ENCODE assay signal across 10 cellular contexts in genomic region chr4:117700111-117700892, GRCh38.
DNase-seq lines count a peak whose midpoint lies in the region; ATAC-seq and FAIRE-seq lines count a peak whose summit lies in the region.
"Had no signal": no experiment of that assay in that cellular context is flagged by ENCODE, and none has a peak within 500 bp of the region (broad histone marks: within the 10 kb centered on the region; RNA-seq: fewer than 3 reads in every experiment).

No MANE protein-coding gene starts in this region.

- H3K4me3 Mint-ChIP-seq in activated T-helper 1 cell treated with anti-CD3 and anti-CD28 coated beads, Interleukin-12 subunit alpha, Interleukin-12 subunit beta, Interleukin-2, Interleukin-4 antibody, amounts not matched to agents 30 ng/mL and 10 ng/mL and 1 ng/mL, durations not matched to agents 14 hours and 24 hours and 36 hours: no peak overlapping the region
- H3K4me3 Mint-ChIP-seq: activated T-cell treated with anti-CD3 and anti-CD28 coated beads, Interleukin-2, amount 50 U/mL, for 24 hours had no signal

- no peak overlapping the region for H3K27ac Mint-ChIP-seq in activated T-helper 1 cell treated with anti-CD3 and anti-CD28 coated beads, Interleukin-12 subunit alpha, Interleukin-12 subunit beta, Interleukin-2, Interleukin-4 antibody, amounts not matched to agents 30 ng/mL and 10 ng/mL and 1 ng/mL, durations not matched to agents 14 hours and 24 hours and 36 hours
- H3K27ac Mint-ChIP-seq: activated T-cell treated with anti-CD3 and anti-CD28 coated beads, Interleukin-2, amount 50 U/mL, for 24 hours had no signal

- no peak for FAIRE-seq in GM19239 (lab: Jason Lieb, UNC)

- H3K36me3 Mint-ChIP-seq in activated T-helper 1 cell treated with anti-CD3 and anti-CD28 coated beads, Interleukin-12 subunit alpha, Interleukin-12 subunit beta, Interleukin-2, Interleukin-4 antibody, amounts not matched to agents 30 ng/mL and 10 ng/mL and 1 ng/mL, durations not matched to agents 14 hours and 24 hours and 36 hours (ENCODE audit: low read depth): no peaks in the 10 kb centered on the region

- no peaks in the 10 kb centered on the region for H3K27me3 Mint-ChIP-seq in activated T-helper 1 cell treated with anti-CD3 and anti-CD28 coated beads, Interleukin-12 subunit alpha, Interleukin-12 subunit beta, Interleukin-2, Interleukin-4 antibody, amounts not matched to agents 30 ng/mL and 10 ng/mL and 1 ng/mL, durations not matched to agents 14 hours and 24 hours and 36 hours (ENCODE audit: insufficient read depth)
- H3K27me3 Mint-ChIP-seq: activated T-cell treated with anti-CD3 and anti-CD28 coated beads, Interleukin-2, amount 50 U/mL, for 24 hours had no signal

- intact Hi-C loops in activated T-helper 1 cell treated with anti-CD3 and anti-CD28 coated beads, Interleukin-12 subunit alpha, Interleukin-12 subunit beta, Interleukin-2, Interleukin-4 antibody, amounts not matched to agents 30 ng/mL and 10 ng/mL and 1 ng/mL, durations not matched to agents 14 hours and 24 hours and 36 hours (cut with micrococcal nuclease): no loop called here

- H3K9me3 Mint-ChIP-seq in activated T-helper 1 cell treated with anti-CD3 and anti-CD28 coated beads, Interleukin-12 subunit alpha, Interleukin-12 subunit beta, Interleukin-2, Interleukin-4 antibody, amounts not matched to agents 30 ng/mL and 10 ng/mL and 1 ng/mL, durations not matched to agents 14 hours and 24 hours and 36 hours: no peaks in the 10 kb centered on the region
- H3K9me3 Mint-ChIP-seq: activated T-cell treated with anti-CD3 and anti-CD28 coated beads, Interleukin-2, amount 50 U/mL, for 24 hours had no signal

- peak; percentile 29 for DNase-seq in RKO (ENCODE audit: low spot score)
- DNase-seq in left kidney (ENCODE audit: low read depth, low spot score): peak; percentile 7
- no peak for DNase-seq in GM19239 (ENCODE audit: insufficient read length, low spot score)
- no peak for DNase-seq in GF-D8 (lab: John Stamatoyannopoulos, UW)
- no peak for DNase-seq in activated T-helper 1 cell treated with anti-CD3 and anti-CD28 coated beads, Interleukin-12 subunit alpha, Interleukin-12 subunit beta, Interleukin-2, Interleukin-4 antibody, amounts not matched to agents 30 ng/mL and 10 ng/mL and 1 ng/mL, durations not matched to agents 14 hours and 24 hours and 36 hours (ENCODE audit: low spot score)
- DNase-seq: activated T-cell treated with anti-CD3 and anti-CD28 coated beads, Interleukin-2, amount 50 U/mL, for 24 hours; Right ventricle myocardium superior had no signal

- peak; percentile 67 for ATAC-seq in GM18498 (IDR thresholded peaks at IDR 0.05; ENCODE audit: unreplicated experiment)
- peak; percentile 72 for ATAC-seq in HG02759 (IDR thresholded peaks at IDR 0.05; ENCODE audit: unreplicated experiment)
- ATAC-seq in GM19455 (IDR thresholded peaks at IDR 0.05; ENCODE audit: unreplicated experiment): no peak

- no peaks in the 10 kb centered on the region for H3K4me1 Mint-ChIP-seq in activated T-helper 1 cell treated with anti-CD3 and anti-CD28 coated beads, Interleukin-12 subunit alpha, Interleukin-12 subunit beta, Interleukin-2, Interleukin-4 antibody, amounts not matched to agents 30 ng/mL and 10 ng/mL and 1 ng/mL, durations not matched to agents 14 hours and 24 hours and 36 hours (ENCODE audit: low read depth)

Comparison
In these comparisons a context has a peak if more than half of its experiments do, and no peak if none do; other contexts are left out.
1. DNase-seq: peak in RKO (single experiment) and left kidney (single experiment); none in GM19239 (single experiment), GF-D8 (single experiment) and activated T-helper 1 cell treated with anti-CD3 and anti-CD28 coated beads, Interleukin-12 subunit alpha, Interleukin-12 subunit beta, Interleukin-2, Interleukin-4 antibody, amounts not matched to agents 30 ng/mL and 10 ng/mL and 1 ng/mL, durations not matched to agents 14 hours and 24 hours and 36 hours (single experiment).